Comparison of ENCODE assay signal across 1 cellular context in the genomic region with DNA sequence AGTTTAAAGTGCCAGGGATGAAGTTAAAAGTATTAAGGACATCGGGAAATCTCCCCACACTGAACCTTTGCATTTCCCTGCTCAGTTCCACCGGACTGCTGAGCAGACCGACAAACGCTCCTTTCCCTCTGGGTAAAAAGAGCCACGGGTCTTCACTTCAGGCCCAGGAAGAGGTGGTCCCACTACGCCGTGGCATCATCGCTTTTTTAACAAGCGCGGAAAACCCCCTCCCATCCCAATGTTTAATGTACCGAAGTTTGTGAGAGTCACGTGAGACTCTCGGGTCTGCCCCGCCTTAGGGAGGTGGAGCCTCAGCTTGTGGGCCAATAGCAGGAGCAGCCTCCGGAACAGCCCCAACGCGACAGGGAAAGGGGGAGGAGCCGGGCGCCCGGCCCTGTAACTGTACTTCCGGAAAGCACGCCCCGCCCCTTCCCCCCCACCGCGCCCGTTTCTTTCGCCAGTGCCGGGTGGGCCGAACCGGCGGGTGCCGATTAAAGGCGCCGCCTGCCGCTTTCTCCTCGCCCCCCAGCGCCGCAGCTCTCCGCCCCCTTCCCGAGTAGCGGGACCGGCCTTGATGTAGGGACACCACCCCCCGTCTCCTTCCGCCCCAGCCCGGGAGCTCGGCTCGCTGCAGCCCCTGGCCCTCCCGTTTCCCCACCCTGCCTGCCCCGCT.
TF ChIP-seq lines count a peak whose summit lies in the region.

No MANE protein-coding gene starts in this region.

TF ChIP-seq in WTC11, 78 proteins besides CTCF, POLR2A, EP300 and RAD21 (continued from another document):
- TF ChIP-seq, protein P1, sequence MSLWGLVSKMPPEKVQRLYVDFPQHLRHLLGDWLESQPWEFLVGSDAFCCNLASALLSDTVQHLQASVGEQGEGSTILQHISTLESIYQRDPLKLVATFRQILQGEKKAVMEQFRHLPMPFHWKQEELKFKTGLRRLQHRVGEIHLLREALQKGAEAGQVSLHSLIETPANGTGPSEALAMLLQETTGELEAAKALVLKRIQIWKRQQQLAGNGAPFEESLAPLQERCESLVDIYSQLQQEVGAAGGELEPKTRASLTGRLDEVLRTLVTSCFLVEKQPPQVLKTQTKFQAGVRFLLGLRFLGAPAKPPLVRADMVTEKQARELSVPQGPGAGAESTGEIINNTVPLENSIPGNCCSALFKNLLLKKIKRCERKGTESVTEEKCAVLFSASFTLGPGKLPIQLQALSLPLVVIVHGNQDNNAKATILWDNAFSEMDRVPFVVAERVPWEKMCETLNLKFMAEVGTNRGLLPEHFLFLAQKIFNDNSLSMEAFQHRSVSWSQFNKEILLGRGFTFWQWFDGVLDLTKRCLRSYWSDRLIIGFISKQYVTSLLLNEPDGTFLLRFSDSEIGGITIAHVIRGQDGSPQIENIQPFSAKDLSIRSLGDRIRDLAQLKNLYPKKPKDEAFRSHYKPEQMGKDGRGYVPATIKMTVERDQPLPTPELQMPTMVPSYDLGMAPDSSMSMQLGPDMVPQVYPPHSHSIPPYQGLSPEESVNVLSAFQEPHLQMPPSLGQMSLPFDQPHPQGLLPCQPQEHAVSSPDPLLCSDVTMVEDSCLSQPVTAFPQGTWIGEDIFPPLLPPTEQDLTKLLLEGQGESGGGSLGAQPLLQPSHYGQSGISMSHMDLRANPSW (CRISPR knock-in tag; conservative IDR thresholded peaks at IDR 0.05; ENCODE audit: low read depth): no peak
- TF ChIP-seq TEAD4 (CRISPR knock-in tag; IDR thresholded peaks at IDR 0.05): no peak
- TF ChIP-seq, protein P2, sequence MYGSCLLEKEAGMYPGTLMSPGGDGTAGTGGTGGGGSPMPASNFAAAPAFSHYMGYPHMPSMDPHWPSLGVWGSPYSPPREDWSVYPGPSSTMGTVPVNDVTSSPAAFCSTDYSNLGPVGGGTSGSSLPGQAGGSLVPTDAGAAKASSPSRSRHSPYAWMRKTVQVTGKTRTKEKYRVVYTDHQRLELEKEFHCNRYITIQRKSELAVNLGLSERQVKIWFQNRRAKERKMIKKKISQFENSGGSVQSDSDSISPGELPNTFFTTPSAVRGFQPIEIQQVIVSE (CRISPR knock-in tag; IDR thresholded peaks at IDR 0.05; ENCODE audit: borderline replicate concordance): no peak
